Comparison of ENCODE assay signal across 9 cellular contexts in the genomic region with DNA sequence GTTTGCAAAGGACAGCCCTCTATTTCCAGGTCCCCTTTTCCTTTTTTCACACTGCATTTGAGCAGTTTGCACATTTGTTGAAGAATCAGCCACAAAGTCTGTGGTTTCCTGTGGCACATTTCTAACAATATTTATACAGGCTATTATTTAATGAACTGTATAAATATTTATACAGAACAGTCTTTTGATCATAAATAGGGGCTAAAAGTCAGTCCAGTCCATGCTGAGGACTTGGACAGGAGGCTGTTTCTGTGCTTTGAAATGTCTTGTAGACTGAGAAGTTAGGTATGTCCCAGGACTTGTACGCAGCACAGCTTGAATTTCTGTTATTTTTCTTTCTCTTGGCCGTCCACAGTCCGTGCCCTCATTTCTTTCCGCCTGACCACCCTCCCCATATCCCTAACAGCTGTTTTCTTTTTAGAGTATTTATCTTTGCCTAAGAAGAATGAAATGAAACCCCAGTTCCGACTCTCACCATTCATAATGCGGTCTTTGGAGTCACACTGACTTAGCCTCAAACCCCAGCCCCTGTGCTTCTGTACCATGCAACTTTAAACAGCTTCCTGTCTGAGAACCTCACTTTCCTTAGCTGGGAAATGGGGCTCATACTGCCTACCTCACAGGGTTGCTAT. TPM values are rescaled to one million over a fixed set of nuclear protein-coding genes. Genes with fewer than 3 reads are reported as not detected.
DNase-seq lines count a peak whose midpoint lies in the region; ATAC-seq and TF ChIP-seq lines count a peak whose summit lies in the region.
"Had no signal": no experiment of that assay in that cellular context is flagged by ENCODE, and none has a peak within 500 bp of the region (broad histone marks: within the 10 kb centered on the region; RNA-seq: fewer than 3 reads in every experiment).

No MANE protein-coding gene starts in this region.

- H3K4me1 ChIP-seq in colonic mucosa, result no peaks in the 10 kb centered on the region
- no peaks in the 10 kb centered on the region for H3K4me1 ChIP-seq in naive thymus-derived CD4-positive, alpha-beta T cell (ENCODE audit: control insufficient read depth in 2 of 2, insufficient read depth in 2 of 2, low read length in 2 of 2)

- peak; percentile 62 for ATAC-seq in naive thymus-derived CD4-positive, alpha-beta T cell
- ATAC-seq in GM21717 (IDR thresholded peaks at IDR 0.05; ENCODE audit: unreplicated experiment), result no peak

- no peaks in the 10 kb centered on the region for H3K9me3 Mint-ChIP-seq in HFFc6
- peaks cover 0 to 13% (median 0%) of the 10 kb centered on the region in 11 donors for H3K9me3 Mint-ChIP-seq in naive thymus-derived CD4-positive, alpha-beta T cell

- peaks cover 41% of the 10 kb centered on the region for H3K4me1 Mint-ChIP-seq in HFFc6 (ENCODE audit: low read depth)
- H3K4me1 Mint-ChIP-seq in naive thymus-derived CD4-positive, alpha-beta T cell, result peaks cover 0 to 34% (median 12%) of the 10 kb centered on the region in 7 donors

- H3K27me3 Mint-ChIP-seq in HFFc6 (ENCODE audit: insufficient read depth), result peaks cover 1% of the 10 kb centered on the region; the same call in 1 of the 2 replicates
- no peaks in the 10 kb centered on the region for H3K27me3 Mint-ChIP-seq in naive thymus-derived CD4-positive, alpha-beta T cell

- peak overlapping the region; percentile 59 for H3K27ac Mint-ChIP-seq in HFFc6
- H3K27ac Mint-ChIP-seq in naive thymus-derived CD4-positive, alpha-beta T cell, result peak overlapping the region in 1 of 9 donors; percentile 22

- H3K9me3 ChIP-seq in colonic mucosa, result no peaks in the 10 kb centered on the region
- no peaks in the 10 kb centered on the region for H3K9me3 ChIP-seq in naive thymus-derived CD4-positive, alpha-beta T cell (ENCODE audit: control insufficient read depth in 2 of 3, low read length in 3 of 3)

- CTCF ChIA-PET in naive thymus-derived CD4-positive, alpha-beta T cell (lab: Charles Lee), result no interaction called here

- no peak overlapping the region for H3K9ac ChIP-seq in colonic mucosa (ENCODE audit: low read depth in 2 of 2, low read length in 2 of 2)
- H3K9ac ChIP-seq: KMS-11 had no signal

- H3K27ac ChIP-seq in colonic mucosa (peak overlapping the region; percentile 51), caudate nucleus (ENCODE audit: low read depth, low read length) (no peak overlapping the region)
- H3K27ac ChIP-seq in naive thymus-derived CD4-positive, alpha-beta T cell (ENCODE audit: low read depth, low read length), result no peak overlapping the region
- H3K27ac ChIP-seq: KMS-11 had no signal

- peaks cover 20% of the 10 kb centered on the region for H3K36me3 Mint-ChIP-seq in HFFc6 (ENCODE audit: low read depth)
- peaks cover 0 to 18% (median 4%) of the 10 kb centered on the region in 5 donors for H3K36me3 Mint-ChIP-seq in naive thymus-derived CD4-positive, alpha-beta T cell

- peak; percentile 79 for DNase-seq in AG09319 (ENCODE audit: extremely low read depth, low read depth)
- DNase-seq in HFFc6, result no peak
- DNase-seq in colonic mucosa, result no peak
- no peak for DNase-seq in naive thymus-derived CD4-positive, alpha-beta T cell
- DNase-seq in T-helper 9 cell, result no peak
- DNase-seq in NK-92 (lab: John Stamatoyannopoulos, UW; ENCODE audit: unreplicated experiment), result no peak
- no peak for DNase-seq in caudate nucleus (lab: John Stamatoyannopoulos, UW)

- no peaks in the 10 kb centered on the region for H3K36me3 ChIP-seq in colonic mucosa
- H3K36me3 ChIP-seq in naive thymus-derived CD4-positive, alpha-beta T cell (ENCODE audit: control insufficient read depth in 2 of 3, insufficient read depth in 3 of 3, low read length in 3 of 3), result no peaks in the 10 kb centered on the region

- H3K4me3 Mint-ChIP-seq in HFFc6, result peak overlapping the region; percentile 74
- H3K4me3 Mint-ChIP-seq in naive thymus-derived CD4-positive, alpha-beta T cell, result peak overlapping the region in 1 of 10 donors; percentile 53

- intact Hi-C loops in colonic mucosa (cut with DNase I), result no loop called here
- intact Hi-C loops in naive thymus-derived CD4-positive, alpha-beta T cell (cut with micrococcal nuclease), result no loop called here

- H3K4me3 ChIP-seq in colonic mucosa, result no peak overlapping the region
- H3K4me3 ChIP-seq in naive thymus-derived CD4-positive, alpha-beta T cell (ENCODE audit: low read length), result peak overlapping the region; percentile 15

- POLR2A ChIA-PET in naive thymus-derived CD4-positive, alpha-beta T cell (lab: Charles Lee), result no interaction called here

- H3K27me3 ChIP-seq in colonic mucosa, result no peaks in the 10 kb centered on the region
- H3K27me3 ChIP-seq in naive thymus-derived CD4-positive, alpha-beta T cell (ENCODE audit: control insufficient read depth in 2 of 2, insufficient read depth in 2 of 2, low read length in 2 of 2), result no peaks in the 10 kb centered on the region

- TF ChIP-seq CTCF in AG09319 (IDR thresholded peaks at IDR 0.05; ENCODE audit: low read depth, low read length) (no peak), HFFc6 (IDR thresholded peaks at IDR 0.05) (no peak), colonic mucosa (IDR thresholded peaks at IDR 0.05) (no peak)

RNA-seq across cellular contexts. Expression of gene FGGY, which starts 19.7 kb away (rescaled TPM):
- 10 to 100 TPM; 16.4 to 20.1 (median 18.7) TPM for total RNA-seq in HFFc6 (2021; fragmentation: NEBNext Ultra II Directional; extraction: Animal tissue kit (Norgen Biotek cat#: 25700))
- 10 to 100 TPM; 12.5 to 19.5 TPM for total RNA-seq in colonic mucosa
- 10 to 100 TPM; 10.7 to 15.2 (median 13.9) TPM for total RNA-seq in naive thymus-derived CD4-positive, alpha-beta T cell
- polyA plus RNA-seq in naive thymus-derived CD4-positive, alpha-beta T cell, result 1 to 10 TPM; 2.5 to 5.4 TPM
